1 cellular context compared by ENCODE assay signal in genomic region chr4:184464759-184465454, GRCh38.
TF ChIP-seq lines count a peak whose summit lies in the region.

No MANE protein-coding gene starts in this region.

TF ChIP-seq in HepG2, 621 proteins besides CTCF, POLR2A, EP300 and RAD21 (continued from another document and continues in another):
- TF ChIP-seq ZNF318 (CRISPR knock-in tag; IDR thresholded peaks at IDR 0.05) (no peak), ZNF713 (CRISPR knock-in tag; IDR thresholded peaks at IDR 0.05) (no peak), HMGXB3 (CRISPR knock-in tag; IDR thresholded peaks at IDR 0.05; ENCODE audit: borderline replicate concordance) (no peak), SRF (IDR thresholded peaks at IDR 0.05; ENCODE audit: low read depth, low read length) (no peak), ZKSCAN1 (IDR thresholded peaks at IDR 0.05; ENCODE audit: low read length) (no peak), ZSCAN29 (CRISPR knock-in tag; conservative IDR thresholded peaks at IDR 0.05) (no peak), ZMYM3 (CRISPR knock-in tag; IDR thresholded peaks at IDR 0.05) (no peak), KDM5B (CRISPR knock-in tag; IDR thresholded peaks at IDR 0.05; ENCODE audit: borderline replicate concordance) (no peak), RBM22 (optimal IDR thresholded peaks at IDR 0.05; ENCODE audit: low read length) (peak; percentile 44), ARHGAP35 (CRISPR knock-in tag; IDR thresholded peaks at IDR 0.05; ENCODE audit: borderline replicate concordance) (no peak), NCOA2 (CRISPR knock-in tag; IDR thresholded peaks at IDR 0.05) (peak; percentile 85), SP140L (CRISPR knock-in tag; IDR thresholded peaks at IDR 0.05; ENCODE audit: borderline replicate concordance) (no peak), ZNF382 (CRISPR knock-in tag; IDR thresholded peaks at IDR 0.05; ENCODE audit: borderline replicate concordance) (no peak), ZNF784 (CRISPR knock-in tag; IDR thresholded peaks at IDR 0.05; ENCODE audit: borderline replicate concordance) (no peak), ZIK1 (CRISPR knock-in tag; IDR thresholded peaks at IDR 0.05; ENCODE audit: borderline replicate concordance, low read depth) (no peak), PITX1 (CRISPR knock-in tag; IDR thresholded peaks at IDR 0.05) (0 out of 2 replicates have a peak, but pooled peaks have one; percentile 37), ZNF354B (CRISPR knock-in tag; IDR thresholded peaks at IDR 0.05) (no peak), BRD4 (CRISPR knock-in tag; IDR thresholded peaks at IDR 0.05) (no peak), CREM (IDR thresholded peaks at IDR 0.05) (peak; percentile 64; the same call in 1 of the 2 replicates), CREM (CRISPR knock-in tag; IDR thresholded peaks at IDR 0.05) (no peak), SMYD3 (CRISPR knock-in tag; IDR thresholded peaks at IDR 0.05) (no peak), TBL1XR1 (IDR thresholded peaks at IDR 0.05; ENCODE audit: borderline replicate concordance, low read length, partially characterized antibody) (peak; percentile 91), IRF9 (CRISPR knock-in tag; IDR thresholded peaks at IDR 0.05; ENCODE audit: borderline replicate concordance) (no peak), ZC3H4 (CRISPR knock-in tag; IDR thresholded peaks at IDR 0.05; ENCODE audit: borderline replicate concordance) (no peak), HIC2 (CRISPR knock-in tag; IDR thresholded peaks at IDR 0.05; ENCODE audit: low read depth) (no peak), U2AF1 (optimal IDR thresholded peaks at IDR 0.05; ENCODE audit: low read depth, low read length) (no peak), HNRNPK (IDR thresholded peaks at IDR 0.05; ENCODE audit: low read depth, low read length, poor library complexity, severe bottlenecking) (no peak), ZNF607 (CRISPR knock-in tag; IDR thresholded peaks at IDR 0.05; ENCODE audit: borderline replicate concordance) (no peak), MIER3 (CRISPR knock-in tag; IDR thresholded peaks at IDR 0.05; ENCODE audit: borderline replicate concordance) (peak; percentile 79; the same call in 1 of the 2 replicates), HOMEZ (CRISPR knock-in tag; IDR thresholded peaks at IDR 0.05; ENCODE audit: low read depth) (peak; percentile 71; the same call in 1 of the 2 replicates), RERE (CRISPR knock-in tag; IDR thresholded peaks at IDR 0.05; ENCODE audit: low read depth) (peak; percentile 59; the same call in 1 of the 2 replicates), TOPORS (CRISPR knock-in tag; IDR thresholded peaks at IDR 0.05) (no peak), HIVEP1 (CRISPR knock-in tag; IDR thresholded peaks at IDR 0.05) (no peak), YEATS2 (CRISPR knock-in tag; IDR thresholded peaks at IDR 0.05; ENCODE audit: borderline replicate concordance) (no peak; the same call in 1 of the 2 replicates), RARA (CRISPR knock-in tag; IDR thresholded peaks at IDR 0.05) (peak; percentile 99), NR2C2 (CRISPR knock-in tag; IDR thresholded peaks at IDR 0.05; ENCODE audit: borderline replicate concordance) (peak; percentile 69)
